Comparison of ENCODE assay signal across 1 cellular context in genomic region chr21:46286668-46286982, GRCh38.
TF ChIP-seq lines count a peak whose summit lies in the region.

No MANE protein-coding gene starts in this region.

TF ChIP-seq in K562, 482 proteins besides CTCF, POLR2A, EP300 and RAD21 (continued from another document):
- no peak for TF ChIP-seq L3MBTL2 (IDR thresholded peaks at IDR 0.05)
- no peak for TF ChIP-seq MITF (IDR thresholded peaks at IDR 0.05)
- TF ChIP-seq NR2C1 (IDR thresholded peaks at IDR 0.05) = peak; percentile 60
- TF ChIP-seq NR2C1 (tag; IDR thresholded peaks at IDR 0.05) = peak; percentile 58
- no peak for TF ChIP-seq NR2C2 (CRISPR knock-in tag; IDR thresholded peaks at IDR 0.05)
- TF ChIP-seq NR2C2 (tag; IDR thresholded peaks at IDR 0.05) = peak; percentile 83; the same call in 1 of the 2 replicates
- TF ChIP-seq NR2F6 (CRISPR knock-in tag; IDR thresholded peaks at IDR 0.05) = no peak
- TF ChIP-seq THRAP3 (IDR thresholded peaks at IDR 0.05; ENCODE audit: borderline replicate concordance) = 0 out of 2 replicates have a peak, but pooled peaks have one; percentile 89
- TF ChIP-seq GTF2E2 (tag; IDR thresholded peaks at IDR 0.05) = no peak
- 0 out of 2 replicates have a peak, but pooled peaks have one; percentile 3 for TF ChIP-seq TEAD2 (tag; IDR thresholded peaks at IDR 0.05)
- peak; percentile 9 for TF ChIP-seq TAF9B (IDR thresholded peaks at IDR 0.05; ENCODE audit: partially characterized antibody)
- no peak for TF ChIP-seq ZNF3 (CRISPR knock-in tag; IDR thresholded peaks at IDR 0.05)
- TF ChIP-seq PURB (CRISPR knock-in tag; IDR thresholded peaks at IDR 0.05; ENCODE audit: low read depth) = no peak
- peak; percentile 63 for TF ChIP-seq BRD9 (IDR thresholded peaks at IDR 0.05; ENCODE audit: low read depth, partially characterized antibody)
- peak in 1 of 2 experiments; percentile 7; a peak in 1 of 4 replicates for TF ChIP-seq ZNF639 (CRISPR knock-in tag; conservative IDR thresholded peaks at IDR 0.05 in 1 of 2, IDR thresholded peaks at IDR 0.05 in 1 of 2)
- peak; percentile 11; the same call in 1 of the 2 replicates for TF ChIP-seq ARID1B (IDR thresholded peaks at IDR 0.05)
- TF ChIP-seq KDM1A (IDR thresholded peaks at IDR 0.05) = peak; percentile 97 to 98
- TF ChIP-seq ZEB2 (IDR thresholded peaks at IDR 0.05) = no peak; the same call in 1 of the 2 replicates
- TF ChIP-seq TCF3 (CRISPR knock-in tag; IDR thresholded peaks at IDR 0.05) = no peak
- TF ChIP-seq SMARCA5 (IDR thresholded peaks at IDR 0.05) = 0 out of 2 replicates have a peak, but pooled peaks have one; percentile 44
- peak; percentile 75 for TF ChIP-seq TEAD4 (IDR thresholded peaks at IDR 0.05; ENCODE audit: low read length)
- TF ChIP-seq TEAD4 (CRISPR knock-in tag; IDR thresholded peaks at IDR 0.05; ENCODE audit: borderline replicate concordance) = no peak
- TF ChIP-seq RCOR1 (IDR thresholded peaks at IDR 0.05; ENCODE audit: borderline replicate concordance in 1 of 2, low read depth in 2 of 2, low read length in 2 of 2) = peak in 1 of 2 experiments; percentile 84; a peak in 2 of 4 replicates
- no peak for TF ChIP-seq HDGF (IDR thresholded peaks at IDR 0.05)
- TF ChIP-seq ZFP36 (IDR thresholded peaks at IDR 0.05; ENCODE audit: low read depth, low read length, partially characterized antibody) = no peak
- TF ChIP-seq HMBOX1 (IDR thresholded peaks at IDR 0.05) = no peak
- TF ChIP-seq SMARCA4 (IDR thresholded peaks at IDR 0.05) = peak; percentile 54; the same call in 1 of the 2 replicates
- peak in 1 of 3 experiments; percentile 96; a peak in 1 of 6 replicates for TF ChIP-seq ZBTB11 (CRISPR knock-in tag; IDR thresholded peaks at IDR 0.05)
- peak in 1 of 2 experiments; percentile 81; a peak in 2 of 4 replicates for TF ChIP-seq HDAC1 (IDR thresholded peaks at IDR 0.05)
- no peak for TF ChIP-seq GTF3C2 (IDR thresholded peaks at IDR 0.05; ENCODE audit: borderline replicate concordance, extremely low read depth, insufficient read length)
- no peak for TF ChIP-seq NFE2 (IDR thresholded peaks at IDR 0.05; ENCODE audit: low read depth)
